In genomic region chr1:75727571-75727970, GRCh38 we compare ENCODE assay signal across 16 cellular contexts. TPM values are rescaled to one million over a fixed set of nuclear protein-coding genes. Genes with fewer than 3 reads are reported as not detected.
A peak's percentile ranks its signal among the peaks of the same experiment; 100 is the strongest.
DNase-seq lines count a peak whose midpoint lies in the region; ATAC-seq, FAIRE-seq and TF ChIP-seq lines count a peak whose summit lies in the region.
"Had no signal": no experiment of that assay in that cellular context is flagged by ENCODE, and none has a peak within 500 bp of the region (broad histone marks: within the 10 kb centered on the region; RNA-seq: fewer than 3 reads in every experiment).

No MANE protein-coding gene starts in this region.

- peak; percentile 93 for FAIRE-seq in GM12891 (lab: Jason Lieb, UNC)
- FAIRE-seq: endometrium, small intestine had no signal

- no peak overlapping the region for H3K9ac ChIP-seq in OCI-LY3 (ENCODE audit: low read length)

- no peak for TF ChIP-seq POLR2A in GM12891 (IDR thresholded peaks at IDR 0.05; ENCODE audit: low read depth, low read length)

- POLR2A ChIA-PET in naive thymus-derived CD4-positive, alpha-beta T cell (lab: Charles Lee), result interaction anchor here (0.8 kb wide), 1 partner anchor 58 kb away, joined by 3 read pairs; the partner anchor contains the start of gene RABGGTB

- H3K27ac Mint-ChIP-seq in naive thymus-derived CD4-positive, alpha-beta T cell, result peak overlapping the region in 6 of 9 donors; percentile 26 to 94 (median 53)
- H3K27ac Mint-ChIP-seq: activated CD4-positive, alpha-beta memory T cell treated with anti-CD3 and anti-CD28 coated beads for 36 hours had no signal

- TF ChIP-seq CTCF in OCI-LY3 (IDR thresholded peaks at IDR 0.05; ENCODE audit: low read depth, low read length) (no peak), left lung (IDR thresholded peaks at IDR 0.05) (no peak)

- H3K27me3 Mint-ChIP-seq in naive thymus-derived CD4-positive, alpha-beta T cell, result no peaks in the 10 kb centered on the region
- H3K27me3 Mint-ChIP-seq: activated CD4-positive, alpha-beta memory T cell treated with anti-CD3 and anti-CD28 coated beads for 36 hours had no signal

- peaks cover 44% of the 10 kb centered on the region for H3K4me1 ChIP-seq in OCI-LY3 (ENCODE audit: low read length)
- peaks cover 5 to 12% of the 10 kb centered on the region in 2 donors for H3K4me1 ChIP-seq in naive thymus-derived CD4-positive, alpha-beta T cell (ENCODE audit: control insufficient read depth in 2 of 2, insufficient read depth in 2 of 2, low read length in 2 of 2)
- H3K4me1 ChIP-seq in left lung, result peaks cover 0 to 34% of the 10 kb centered on the region in 2 donors

- H3K9me3 ChIP-seq in OCI-LY3 (ENCODE audit: insufficient read depth, low read length) (no peaks in the 10 kb centered on the region), left lung (no peaks in the 10 kb centered on the region)
- H3K9me3 ChIP-seq in naive thymus-derived CD4-positive, alpha-beta T cell (ENCODE audit: control insufficient read depth in 2 of 3, low read length in 3 of 3), result no peaks in the 10 kb centered on the region
- H3K9me3 ChIP-seq: vagina had no signal

- no peak overlapping the region for H3K27ac ChIP-seq in OCI-LY3 (ENCODE audit: low read length)
- no peak overlapping the region for H3K27ac ChIP-seq in naive thymus-derived CD4-positive, alpha-beta T cell (ENCODE audit: low read depth, low read length)
- H3K27ac ChIP-seq in left lung, result no peak overlapping the region
- H3K27ac ChIP-seq: HL-60, vagina had no signal

- 0 out of 2 replicates have a peak, but pooled peaks cover 3% of the 10 kb centered on the region for H4K20me1 ChIP-seq in OCI-LY3 (ENCODE audit: insufficient read depth, low read length)

- peaks cover 0 to 14% (median 8%) of the 10 kb centered on the region in 5 donors for H3K36me3 Mint-ChIP-seq in naive thymus-derived CD4-positive, alpha-beta T cell

- H2AFZ ChIP-seq in OCI-LY3 (ENCODE audit: low read depth, low read length), result no peak overlapping the region

- DNase-seq in GM12891 (ENCODE audit: insufficient read length, low spot score), result no peak
- DNase-seq in naive thymus-derived CD4-positive, alpha-beta T cell, result no peak
- no peak for DNase-seq in AML-193 (lab: John Stamatoyannopoulos, UW)
- no peak for DNase-seq in left lung
- DNase-seq: activated CD4-positive, alpha-beta memory T cell treated with anti-CD3 and anti-CD28 coated beads for 36 hours; NCI-H1105; NK-92 treated with Interleukin-12 subunit alpha and Interleukin-12 subunit beta, amount 100 ng/mL, for 24 hours; small intestine; SW 1271 had no signal

- CTCF ChIA-PET in naive thymus-derived CD4-positive, alpha-beta T cell (lab: Charles Lee), result interaction anchor here (0.6 kb wide), 1 partner anchor 490 kb away, joined by 3 read pairs; no protein-coding TSS in a partner anchor

- H3K27me3 ChIP-seq in OCI-LY3 (ENCODE audit: low read depth, low read length) (no peaks in the 10 kb centered on the region), left lung (no peaks in the 10 kb centered on the region)
- no peaks in the 10 kb centered on the region for H3K27me3 ChIP-seq in naive thymus-derived CD4-positive, alpha-beta T cell (ENCODE audit: control insufficient read depth in 2 of 2, insufficient read depth in 2 of 2, low read length in 2 of 2)
- H3K27me3 ChIP-seq: vagina had no signal

- H3K4me3 Mint-ChIP-seq in naive thymus-derived CD4-positive, alpha-beta T cell, result peak overlapping the region in 2 of 10 donors; percentile 7 to 98
- H3K4me3 Mint-ChIP-seq: activated CD4-positive, alpha-beta memory T cell treated with anti-CD3 and anti-CD28 coated beads for 36 hours had no signal

- intact Hi-C loops in naive thymus-derived CD4-positive, alpha-beta T cell (cut with micrococcal nuclease), result loop anchor here in 1 of 2 donors (10.0 kb wide), 2 partner anchors 347 to 537 kb away; partner anchors contain the start of gene ST6GALNAC3
- intact Hi-C loops in left lung (cut with DNase I), result no loop called here

- peaks cover 27% of the 10 kb centered on the region for H3K79me2 ChIP-seq in OCI-LY3 (ENCODE audit: low read length)

- no peaks in the 10 kb centered on the region for H3K36me3 ChIP-seq in OCI-LY3 (replicated peaks; ENCODE audit: low read depth, low read length)
- peaks cover 0 to 13% (median 0%) of the 10 kb centered on the region in 3 experiments for H3K36me3 ChIP-seq in naive thymus-derived CD4-positive, alpha-beta T cell (ENCODE audit: control insufficient read depth in 2 of 3, insufficient read depth in 3 of 3, low read length in 3 of 3)
- H3K36me3 ChIP-seq in left lung, result peaks cover 0 to 2% of the 10 kb centered on the region in 2 donors
- H3K36me3 ChIP-seq: vagina had no signal

- peak overlapping the region; percentile 26; the same call in 1 of the 2 replicates for H3K4me2 ChIP-seq in OCI-LY3 (ENCODE audit: low read length)

- ATAC-seq in GM21381 (IDR thresholded peaks at IDR 0.05; ENCODE audit: unreplicated experiment), result peak; percentile 13
- no peak for ATAC-seq in naive thymus-derived CD4-positive, alpha-beta T cell
- ATAC-seq in HG03159 (IDR thresholded peaks at IDR 0.05; ENCODE audit: unreplicated experiment), result no peak
- no peak for ATAC-seq in HG03175 (IDR thresholded peaks at IDR 0.05; ENCODE audit: unreplicated experiment)
- ATAC-seq in left lung, result no peak

- H3K9me3 Mint-ChIP-seq in naive thymus-derived CD4-positive, alpha-beta T cell, result no peaks in the 10 kb centered on the region
- H3K9me3 Mint-ChIP-seq: activated CD4-positive, alpha-beta memory T cell treated with anti-CD3 and anti-CD28 coated beads for 36 hours had no signal

- H3K4me3 ChIP-seq in OCI-LY3 (ENCODE audit: low read length) (peak overlapping the region; percentile 7; the same call in 1 of the 2 replicates), left lung (no peak overlapping the region)
- H3K4me3 ChIP-seq in naive thymus-derived CD4-positive, alpha-beta T cell (ENCODE audit: low read length), result no peak overlapping the region

- H3K4me1 Mint-ChIP-seq in naive thymus-derived CD4-positive, alpha-beta T cell, result peaks cover 22 to 56% (median 49%) of the 10 kb centered on the region in 7 donors

TF ChIP-seq in GM12891, 5 proteins besides CTCF, POLR2A, EP300 and RAD21:
- TF ChIP-seq SPI1 (IDR thresholded peaks at IDR 0.05; ENCODE audit: low read depth, low read length) (no peak), POU2F2 (IDR thresholded peaks at IDR 0.05; ENCODE audit: low read depth, low read length) (no peak), TAF1 (IDR thresholded peaks at IDR 0.05; ENCODE audit: low read depth, low read length) (no peak), POLR2AphosphoS5 (IDR thresholded peaks at IDR 0.05; ENCODE audit: low read depth, low read length) (no peak), PAX5 (IDR thresholded peaks at IDR 0.05; ENCODE audit: insufficient read depth, low read length, severe bottlenecking) (no peak)

RNA-seq across cellular contexts. Expression of gene ACADM, which starts 3.1 kb away (rescaled TPM):
- 197 TPM for polyA plus RNA-seq in GM12891 (2012; ENCODE audit: low read depth, missing spikeins)
- total RNA-seq in naive thymus-derived CD4-positive, alpha-beta T cell, result 10 to 100 TPM; 11.1 to 36.4 (median 32.9) TPM
- polyA plus RNA-seq in naive thymus-derived CD4-positive, alpha-beta T cell, result 10 to 100 TPM; 54.5 to 67.0 TPM
- total RNA-seq in left lung, result 10 to 100 TPM; 35.5 to 39.6 TPM

RNA-seq across cellular contexts. Expression of gene RABGGTB, which starts 58.5 kb away (rescaled TPM):
- 96.4 TPM for polyA plus RNA-seq in GM12891 (2012; ENCODE audit: low read depth, missing spikeins)
- total RNA-seq in naive thymus-derived CD4-positive, alpha-beta T cell, result 100 to 1,000 TPM in 3 of 5 experiments, 10 to 100 TPM in 2; 89.7 to 140 (median 101) TPM
- polyA plus RNA-seq in naive thymus-derived CD4-positive, alpha-beta T cell, result 10 to 100 TPM; 10.1 to 12.1 TPM
- total RNA-seq in left lung, result 10 to 100 TPM; 65.1 to 81.0 TPM
